ENCODE assay signal across 30 cellular contexts in the genomic region with DNA sequence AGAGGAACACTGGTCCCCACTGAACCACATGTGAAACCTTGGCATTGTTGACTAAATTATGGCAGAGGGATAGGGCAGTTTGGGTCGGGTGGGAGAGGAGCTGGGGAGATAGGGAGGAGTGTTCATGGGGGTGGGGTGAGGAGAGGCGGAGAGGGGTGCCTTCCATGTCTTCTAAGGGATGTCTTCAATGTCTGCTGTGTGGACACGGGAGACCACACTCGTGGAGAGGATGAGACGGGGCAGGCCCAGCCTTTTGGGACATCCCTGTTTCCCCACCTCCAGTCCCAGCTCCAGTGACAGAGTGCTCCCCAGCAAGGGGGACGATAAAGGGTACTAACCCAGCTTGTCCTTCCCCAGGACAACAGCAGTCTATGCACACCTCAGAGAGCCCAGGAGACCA.
"Had no signal": no experiment of that assay in that cellular context is flagged by ENCODE, and none has a peak within 500 bp of the region (broad histone marks: within the 10 kb centered on the region; RNA-seq: fewer than 3 reads in every experiment).

No MANE protein-coding gene starts in this region.

- H3K36me3 ChIP-seq: neural progenitor cell, ovary, prostate gland, right atrium auricular region, right lobe of liver, sigmoid colon, suprapubic skin, tibial artery, transverse colon, upper lobe of right lung, uterus had no signal

- H3K27ac Mint-ChIP-seq: naive thymus-derived CD4-positive, alpha-beta T cell; natural killer cell; nephron; neural progenitor cell; stimulated activated memory B cell treated with anti-CD40 and anti-IgM and Interleukin-4, amounts not matched to agents 10 μg/mL and 1 μg/mL and 100 μg/mL, for 72 hours; stimulated activated naive CD8-positive, alpha-beta T cell treated with anti-CD3 and anti-CD28 coated beads, Interleukin-15, amount 100 ng/mL, for 72 hours; type B pancreatic cell had no signal

- H3K27ac ChIP-seq: neural progenitor cell, ovary, parathyroid adenoma, prostate gland, right atrium auricular region, right lobe of liver, sigmoid colon, suprapubic skin, testis, tibial artery, transverse colon, upper lobe of right lung, uterus had no signal

- H3K4me2 ChIP-seq: neural progenitor cell had no signal

- H3K4me3 Mint-ChIP-seq: naive thymus-derived CD4-positive, alpha-beta T cell; natural killer cell; nephron; neural progenitor cell; stimulated activated memory B cell treated with anti-CD40 and anti-IgM and Interleukin-4, amounts not matched to agents 10 μg/mL and 1 μg/mL and 100 μg/mL, for 72 hours; stimulated activated naive CD8-positive, alpha-beta T cell treated with anti-CD3 and anti-CD28 coated beads, Interleukin-15, amount 100 ng/mL, for 72 hours; type B pancreatic cell had no signal

- H3K27me3 Mint-ChIP-seq: stimulated activated naive CD8-positive, alpha-beta T cell treated with anti-CD3 and anti-CD28 coated beads, Interleukin-15, amount 100 ng/mL, for 72 hours had no signal

- H3K4me3 ChIP-seq: neural progenitor cell, ovary, prostate gland, right atrium auricular region, right lobe of liver, sigmoid colon, suprapubic skin, testis, tibial artery, transverse colon, upper lobe of right lung, uterus had no signal

- H3K4me1 ChIP-seq: parathyroid adenoma, prostate gland, right lobe of liver, sigmoid colon, suprapubic skin, testis, transverse colon, upper lobe of right lung, uterus had no signal

- H3K9ac ChIP-seq: neural progenitor cell, parathyroid adenoma had no signal

- H3K9me3 Mint-ChIP-seq: naive thymus-derived CD4-positive, alpha-beta T cell; natural killer cell; stimulated activated memory B cell treated with anti-CD40 and anti-IgM and Interleukin-4, amounts not matched to agents 10 μg/mL and 1 μg/mL and 100 μg/mL, for 72 hours; stimulated activated naive CD8-positive, alpha-beta T cell treated with anti-CD3 and anti-CD28 coated beads, Interleukin-15, amount 100 ng/mL, for 72 hours had no signal

- H3K4me1 Mint-ChIP-seq: naive thymus-derived CD4-positive, alpha-beta T cell; natural killer cell; stimulated activated memory B cell treated with anti-CD40 and anti-IgM and Interleukin-4, amounts not matched to agents 10 μg/mL and 1 μg/mL and 100 μg/mL, for 72 hours; stimulated activated naive CD8-positive, alpha-beta T cell treated with anti-CD3 and anti-CD28 coated beads, Interleukin-15, amount 100 ng/mL, for 72 hours had no signal

- H3K36me3 Mint-ChIP-seq: naive thymus-derived CD4-positive, alpha-beta T cell; natural killer cell; neural progenitor cell; stimulated activated memory B cell treated with anti-CD40 and anti-IgM and Interleukin-4, amounts not matched to agents 10 μg/mL and 1 μg/mL and 100 μg/mL, for 72 hours; type B pancreatic cell had no signal

- H3K9me3 ChIP-seq: ovary, prostate gland, right atrium auricular region, right lobe of liver, sigmoid colon, suprapubic skin, testis, tibial artery, transverse colon, upper lobe of right lung, uterus had no signal

- DNase-seq: naive thymus-derived CD4-positive, alpha-beta T cell; natural killer cell; occipital lobe; retina; right lobe of liver; sigmoid colon; small intestine; stimulated activated CD4-positive, alpha-beta T cell treated with anti-CD3 and anti-CD28 coated beads, Interleukin-12 subunit alpha, Interleukin-12 subunit beta, amount 100 ng/mL, for 4 hours; stimulated activated CD4-positive, alpha-beta T cell treated with anti-CD3 and anti-CD28 coated beads, Interleukin-1b, Interleukin-23, amount 100 ng/mL, for 48 hours; stimulated activated CD4-positive, alpha-beta T cell treated with anti-CD3 and anti-CD28 coated beads, Interleukin-4, amount 100 ng/mL, for 1 hour; stimulated activated CD4-positive, alpha-beta T cell treated with anti-CD3 and anti-CD28 coated beads, Interleukin-4, amount 100 ng/mL, for 4 hours; stimulated activated CD8-positive, alpha-beta memory T cell treated with anti-CD3 and anti-CD28 coated beads, Interleukin-4, amount 100 ng/mL, for 48 hours; stimulated activated naive CD4-positive, alpha-beta T cell; stimulated activated naive CD8-positive, alpha-beta T cell treated with anti-CD3 and anti-CD28 coated beads, Interleukin-15, amount 100 ng/mL, for 72 hours; stimulated activated naive CD8-positive, alpha-beta T cell treated with anti-CD3 and anti-CD28 coated beads, Interleukin-15, Interleukin-2, amounts not matched to agents 100 U/mL and 50 U/mL, for 24 hours; substantia nigra; tibial artery; transverse colon; upper lobe of right lung; uterus had no signal

- ATAC-seq: naive thymus-derived CD4-positive, alpha-beta T cell; natural killer cell; stimulated activated naive CD8-positive, alpha-beta T cell treated with anti-CD3 and anti-CD28 coated beads, Interleukin-15, amount 100 ng/mL, for 72 hours; stimulated activated naive CD8-positive, alpha-beta T cell treated with anti-CD3 and anti-CD28 coated beads, Interleukin-15, Interleukin-2, amounts not matched to agents 100 U/mL and 50 U/mL, for 24 hours; upper lobe of right lung had no signal

- H3K27me3 ChIP-seq: ovary, right atrium auricular region, right lobe of liver, sigmoid colon, suprapubic skin, testis, tibial artery, transverse colon, upper lobe of right lung, uterus had no signal
